ENCODE assay signal across 1 cellular context in genomic region chr9:13487071-13487470, GRCh38.
TF ChIP-seq lines count a peak whose summit lies in the region.

No MANE protein-coding gene starts in this region.

TF ChIP-seq in SK-N-SH treated with all-trans-retinoic acid at 6 μM for 48 hours, 23 proteins besides CTCF, POLR2A, EP300 and RAD21 (continued from another document):
- TF ChIP-seq TCF4 (CRISPR knock-in tag; IDR thresholded peaks at IDR 0.05; ENCODE audit: borderline replicate concordance) = no peak
- no peak for TF ChIP-seq ZNF8 (CRISPR knock-in tag; IDR thresholded peaks at IDR 0.05)
- TF ChIP-seq POU6F1 (CRISPR knock-in tag; IDR thresholded peaks at IDR 0.05; ENCODE audit: borderline replicate concordance, low read depth) = no peak
- no peak for TF ChIP-seq TSHZ2 (CRISPR knock-in tag; IDR thresholded peaks at IDR 0.05)
- TF ChIP-seq TOX (CRISPR knock-in tag; IDR thresholded peaks at IDR 0.05; ENCODE audit: borderline replicate concordance) = no peak
- TF ChIP-seq PATZ1 (CRISPR knock-in tag; IDR thresholded peaks at IDR 0.05; ENCODE audit: borderline replicate concordance) = no peak
- no peak for TF ChIP-seq RARB (CRISPR knock-in tag; IDR thresholded peaks at IDR 0.05)
- TF ChIP-seq ZFP3 (CRISPR knock-in tag; IDR thresholded peaks at IDR 0.05) = no peak
- TF ChIP-seq BACH2 (CRISPR knock-in tag; IDR thresholded peaks at IDR 0.05; ENCODE audit: borderline replicate concordance) = no peak
- TF ChIP-seq GLIS3 (CRISPR knock-in tag; IDR thresholded peaks at IDR 0.05) = no peak
- no peak for TF ChIP-seq ZNF70 (CRISPR knock-in tag; IDR thresholded peaks at IDR 0.05)
- no peak for TF ChIP-seq ARNTL (CRISPR knock-in tag; IDR thresholded peaks at IDR 0.05; ENCODE audit: borderline replicate concordance, low read depth)
